Comparison of ENCODE assay signal across 10 cellular contexts in the genomic region with DNA sequence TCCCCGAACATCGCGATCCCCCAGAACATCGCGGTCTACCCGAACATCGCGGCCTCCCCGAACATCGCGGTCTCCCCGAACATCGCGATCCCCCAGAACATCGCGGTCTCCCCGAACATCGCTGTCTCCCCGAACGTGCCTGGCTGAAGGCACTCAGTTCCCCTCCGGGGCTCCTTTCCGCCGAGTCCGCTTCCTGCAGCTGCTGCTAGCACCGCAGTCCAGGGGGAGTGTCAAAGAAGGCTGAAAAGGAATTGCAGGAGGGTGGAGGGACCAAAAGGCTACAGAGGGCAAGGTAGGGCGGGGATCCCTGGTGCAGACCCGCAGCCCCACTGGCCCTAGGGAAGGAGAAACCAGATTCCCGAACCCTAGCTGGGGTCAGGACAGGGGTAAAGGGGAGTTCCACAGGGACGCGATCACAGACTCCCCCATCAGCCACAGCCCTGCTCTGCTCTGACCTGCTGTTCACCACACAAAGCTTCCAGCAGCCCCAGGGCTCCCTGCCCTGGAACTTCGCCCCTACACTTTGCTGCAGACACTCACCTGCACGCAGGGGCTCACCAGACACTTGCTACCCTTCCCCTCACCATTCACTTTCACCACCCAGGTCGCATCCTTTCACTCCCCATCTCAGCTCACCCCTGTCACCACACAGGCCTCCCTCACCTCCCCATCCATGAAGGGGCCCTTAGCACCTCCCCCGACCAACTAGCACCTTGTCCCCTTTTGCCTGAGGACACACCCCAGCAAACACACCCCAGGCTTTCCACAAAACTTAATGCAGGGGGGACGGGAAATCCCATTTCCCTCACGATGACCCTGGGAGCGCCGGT. TPM values are rescaled to one million over a fixed set of nuclear protein-coding genes. Genes with fewer than 3 reads are reported as not detected.
DNase-seq lines count a peak whose midpoint lies in the region; ATAC-seq, FAIRE-seq and TF ChIP-seq lines count a peak whose summit lies in the region.
"Had no signal": no experiment of that assay in that cellular context is flagged by ENCODE, and none has a peak within 500 bp of the region (broad histone marks: within the 10 kb centered on the region; RNA-seq: fewer than 3 reads in every experiment).

No MANE protein-coding gene starts in this region.

- no peak for TF ChIP-seq CTCF in thoracic aorta (IDR thresholded peaks at IDR 0.05)

- H3K4me1 ChIP-seq in thoracic aorta (ENCODE audit: control insufficient read depth in 1 of 2, low read depth in 2 of 2) (peaks cover 13 to 25% of the 10 kb centered on the region in 2 donors), small intestine (ENCODE audit: control insufficient read depth in 2 of 2, insufficient read depth in 1 of 2, low read depth in 1 of 2, low read length in 1 of 2) (no peaks in the 10 kb centered on the region)

- ATAC-seq in thoracic aorta (ENCODE audit: insufficient number of reproducible peaks, low FRiP score, low read depth) = no peak

- 7 to 12% (median 10%) methylated on average over 25 to 38 of the region's 38 CpGs for WGBS in small intestine, 3 donors

- H3K27me3 Mint-ChIP-seq in activated naive CD8-positive, alpha-beta T cell treated with anti-CD3 and anti-CD28 coated beads for 36 hours = peaks cover 97% of the 10 kb centered on the region

- H3K36me3 Mint-ChIP-seq in activated naive CD8-positive, alpha-beta T cell treated with anti-CD3 and anti-CD28 coated beads for 36 hours = peaks cover 12% of the 10 kb centered on the region

- peak overlapping the region; percentile 74 for H3K27ac Mint-ChIP-seq in activated naive CD8-positive, alpha-beta T cell treated with anti-CD3 and anti-CD28 coated beads for 36 hours

- H3K4me1 Mint-ChIP-seq in activated naive CD8-positive, alpha-beta T cell treated with anti-CD3 and anti-CD28 coated beads for 36 hours = peaks cover 21% of the 10 kb centered on the region

- peak overlapping the region; percentile 66 for H3K4me3 ChIP-seq in thoracic aorta
- no peak overlapping the region for H3K4me3 ChIP-seq in small intestine (ENCODE audit: low read depth in 1 of 2, low read length in 2 of 2)

- no peaks in the 10 kb centered on the region for H3K9me3 Mint-ChIP-seq in activated naive CD8-positive, alpha-beta T cell treated with anti-CD3 and anti-CD28 coated beads for 36 hours

- no peaks in the 10 kb centered on the region for H3K9me3 ChIP-seq in thoracic aorta
- H3K9me3 ChIP-seq in small intestine (ENCODE audit: control insufficient read depth, low read depth) = no peaks in the 10 kb centered on the region

- H3K36me3 ChIP-seq in thoracic aorta (no peaks in the 10 kb centered on the region), small intestine (ENCODE audit: control insufficient read depth in 2 of 2, insufficient read depth in 2 of 2, low read length in 2 of 2) (no peaks in the 10 kb centered on the region)

- DNase-seq in NCI-H2227 (lab: John Stamatoyannopoulos, UW; ENCODE audit: unreplicated experiment) (peak; percentile 3), NCI-H2227 treated with DMSO at 0.1 percent for 48 hours (lab: John Stamatoyannopoulos, UW) (no peak), iPS-NIHi11 (ENCODE audit: low spot score) (peak; percentile 67), thoracic aorta (ENCODE audit: low spot score) (no peak), small intestine (no peak), mesenteric fat pad (ENCODE audit: low spot score) (no peak), inferior parietal cortex (ENCODE audit: extremely low spot score) (no peak)
- DNase-seq in activated naive CD8-positive, alpha-beta T cell treated with anti-CD3 and anti-CD28 coated beads for 36 hours = peak; percentile 32

- FAIRE-seq in small intestine (lab: Jason Lieb, UNC) = no peak

- H3K27ac ChIP-seq in thoracic aorta = no peak overlapping the region
- no peak overlapping the region for H3K27ac ChIP-seq in small intestine (ENCODE audit: low read depth in 1 of 2, low read length in 1 of 2)
- H3K27ac ChIP-seq: C4-2B, KMS-11 had no signal

- peaks cover 38% of the 10 kb centered on the region for H3K27me3 ChIP-seq in thoracic aorta (replicated peaks; ENCODE audit: insufficient read depth)
- H3K27me3 ChIP-seq in small intestine (ENCODE audit: control insufficient read depth in 2 of 2, insufficient read depth in 2 of 2, low read length in 2 of 2) = peaks cover 0 to 41% of the 10 kb centered on the region in 2 donors

- peak overlapping the region; percentile 83 for H3K4me3 Mint-ChIP-seq in activated naive CD8-positive, alpha-beta T cell treated with anti-CD3 and anti-CD28 coated beads for 36 hours

RNA-seq across cellular contexts. Expression of a gene that starts 1.7 kb away (rescaled TPM):
- total RNA-seq in activated naive CD8-positive, alpha-beta T cell treated with anti-CD3 and anti-CD28 coated beads for 36 hours = 1 to 10 TPM; 2.8 to 2.9 TPM
- total RNA-seq in thoracic aorta (under 1 TPM in 1 of 2 donors, not detected in 1; 0.14 TPM), mesenteric fat pad (0.19 TPM)
- under 1 TPM in 1 of 3 donors, not detected in 2; 0.36 TPM for polyA plus RNA-seq in small intestine

RNA-seq across cellular contexts. Expression of a gene that starts 23.6 kb away (rescaled TPM):
- total RNA-seq in activated naive CD8-positive, alpha-beta T cell treated with anti-CD3 and anti-CD28 coated beads for 36 hours = under 1 TPM; 0.43 to 0.62 TPM
- total RNA-seq in thoracic aorta (under 1 TPM in 1 of 2 donors, not detected in 1; 0.41 TPM), mesenteric fat pad (0.96 TPM)
- polyA plus RNA-seq in small intestine = under 1 TPM in 1 of 3 donors, not detected in 2; 0.30 TPM

RNA-seq across cellular contexts. Expression of a gene that starts 42.5 kb away (rescaled TPM):
- total RNA-seq in activated naive CD8-positive, alpha-beta T cell treated with anti-CD3 and anti-CD28 coated beads for 36 hours = not detected
- total RNA-seq in thoracic aorta (not detected), mesenteric fat pad (0.51 TPM)
- under 1 TPM in 1 of 3 donors, not detected in 2; 0.27 TPM for polyA plus RNA-seq in small intestine

RNA-seq across cellular contexts. Expression of a gene that starts 59.9 kb away (rescaled TPM):
- not detected for total RNA-seq in activated naive CD8-positive, alpha-beta T cell treated with anti-CD3 and anti-CD28 coated beads for 36 hours
- total RNA-seq in thoracic aorta = not detected
- not detected for polyA plus RNA-seq in small intestine
- total RNA-seq in mesenteric fat pad = not detected

Comparison
In these comparisons a context has a peak if more than half of its experiments do, and no peak if none do; other contexts are left out.
1. DNase-seq: peak in NCI-H2227 (single experiment), activated naive CD8-positive, alpha-beta T cell treated with anti-CD3 and anti-CD28 coated beads for 36 hours (single experiment) and iPS-NIHi11 (single experiment); none in NCI-H2227 treated with DMSO at 0.1 percent for 48 hours (single experiment), thoracic aorta (single experiment), small intestine (single experiment), mesenteric fat pad (single experiment) and inferior parietal cortex (single experiment).